Comparison of ENCODE assay signal across 10 cellular contexts in genomic region chr2:95602146-95602545, GRCh38. TPM values are rescaled to one million over a fixed set of nuclear protein-coding genes. Genes with fewer than 3 reads are reported as not detected.
"Had no signal": no experiment of that assay in that cellular context is flagged by ENCODE, and none has a peak within 500 bp of the region (broad histone marks: within the 10 kb centered on the region; RNA-seq: fewer than 3 reads in every experiment).

No MANE protein-coding gene starts in this region.

RNA-seq across cellular contexts. Expression of gene TRIM43, which starts 10.3 kb away (rescaled TPM):
- total RNA-seq: OCI-LY7, PC-3, PC-9, Peyer's patch, Right ventricle myocardium inferior, Right ventricle myocardium superior, RPMI7951, SJCRH30, SJSA1, SK-MEL-5 had no signal
